ENCODE assay signal across 8 cellular contexts in the genomic region with DNA sequence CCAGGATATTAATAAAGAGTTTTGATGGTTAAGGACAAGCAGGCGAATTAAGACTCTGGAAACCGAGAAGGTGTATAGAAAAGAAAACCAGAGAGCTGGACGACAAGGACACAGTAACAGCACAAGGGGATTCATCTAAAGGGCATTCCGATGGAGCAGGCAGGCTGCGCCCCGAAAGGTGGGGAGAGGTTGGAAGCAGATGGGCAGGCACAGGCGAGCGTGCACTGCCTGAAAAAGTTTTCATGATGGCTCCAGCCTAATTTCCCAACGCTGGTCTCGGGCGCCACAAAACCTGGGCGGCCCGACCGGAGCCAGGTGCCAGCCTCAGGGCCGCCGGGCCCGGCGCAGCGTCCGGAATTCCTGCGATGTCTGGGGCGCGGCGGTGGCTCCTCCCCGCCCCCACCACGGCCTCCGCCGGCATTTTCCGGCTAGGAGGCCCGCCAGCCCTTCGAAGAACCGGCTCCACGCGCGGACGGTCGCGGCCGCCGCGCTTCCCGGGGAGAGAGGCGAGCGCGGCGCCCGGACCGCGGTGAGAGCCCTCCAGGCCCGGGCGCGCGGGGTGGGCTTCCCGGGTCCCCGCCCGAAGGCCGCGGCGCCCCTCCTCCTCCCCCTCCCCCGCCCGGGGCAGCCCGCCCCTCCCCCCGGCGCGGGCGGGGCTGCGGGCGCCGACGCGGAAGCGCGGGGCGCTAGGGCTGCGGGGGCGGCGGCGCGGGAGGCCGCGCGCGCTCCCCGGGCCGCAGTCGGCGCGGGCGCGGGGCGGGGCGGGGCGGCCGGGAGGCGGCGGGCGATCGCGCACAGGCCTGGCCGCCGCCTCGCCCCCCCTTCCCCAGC. TPM values are rescaled to one million over a fixed set of nuclear protein-coding genes. Genes with fewer than 3 reads are reported as not detected.
DNase-seq lines count a peak whose midpoint lies in the region; ATAC-seq and TF ChIP-seq lines count a peak whose summit lies in the region.

No MANE protein-coding gene starts in this region.

- no peaks in the 10 kb centered on the region for H3K9me3 Mint-ChIP-seq in activated naive CD4-positive, alpha-beta T cell treated with anti-CD3 and anti-CD28 coated beads, Interleukin-2, amount 50 U/mL, for 24 hours

- H3K36me3 ChIP-seq in ovary (no peaks in the 10 kb centered on the region), vagina (no peaks in the 10 kb centered on the region)

- peak; percentile 32 for ATAC-seq in GM19455 (IDR thresholded peaks at IDR 0.05; ENCODE audit: unreplicated experiment)
- ATAC-seq in HG03558 (IDR thresholded peaks at IDR 0.05; ENCODE audit: extremely low read depth, unreplicated experiment) = peak; percentile 17
- peak; percentile 47 for ATAC-seq in Right ventricle myocardium inferior

- TF ChIP-seq CTCF in ovary (IDR thresholded peaks at IDR 0.05) (no peak), vagina (IDR thresholded peaks at IDR 0.05) (no peak)

- H3K4me3 ChIP-seq in ovary (peak overlapping the region; percentile 99), vagina (peak overlapping the region; percentile 78 to 100)

- WGBS in ovary, 3 donors = 0 to 1% (median 1%) methylated on average over 24 to 100 of the region's 102 CpGs

- H3K4me3 Mint-ChIP-seq in activated naive CD4-positive, alpha-beta T cell treated with anti-CD3 and anti-CD28 coated beads, Interleukin-2, amount 50 U/mL, for 24 hours = peak overlapping the region; percentile 98

- H3K36me3 Mint-ChIP-seq in activated naive CD4-positive, alpha-beta T cell treated with anti-CD3 and anti-CD28 coated beads, Interleukin-2, amount 50 U/mL, for 24 hours = no peaks in the 10 kb centered on the region

- peak overlapping the region; percentile 99 to 100 for H3K27ac ChIP-seq in ovary
- peak overlapping the region; percentile 100 for H3K27ac ChIP-seq in vagina

- no peaks in the 10 kb centered on the region for H3K27me3 ChIP-seq in ovary
- H3K27me3 ChIP-seq in vagina = no peaks in the 10 kb centered on the region

- TF ChIP-seq EP300 in ovary (IDR thresholded peaks at IDR 0.05) = no peak

- no peaks in the 10 kb centered on the region for H3K27me3 Mint-ChIP-seq in activated naive CD4-positive, alpha-beta T cell treated with anti-CD3 and anti-CD28 coated beads, Interleukin-2, amount 50 U/mL, for 24 hours

- H3K4me1 ChIP-seq in ovary (ENCODE audit: insufficient read depth) (no peaks in the 10 kb centered on the region), vagina (peaks cover 36% of the 10 kb centered on the region)

- peak overlapping the region; percentile 100 for H3K27ac Mint-ChIP-seq in activated naive CD4-positive, alpha-beta T cell treated with anti-CD3 and anti-CD28 coated beads, Interleukin-2, amount 50 U/mL, for 24 hours

- intact Hi-C loops in Right ventricle myocardium inferior (cut with DNase I) (loop anchor here (1.0 to 5.0 kb wide), 7 partner anchors 27 to 199 kb away; a partner anchor contains a TSS), ovary (cut with DNase I) (loop anchor here in 2 of 4 donors (2.0 to 5.0 kb wide), 4 partner anchors 99 to 294 kb away; a partner anchor contains a TSS), vagina (cut with DNase I) (loop anchor here (2.0 to 10.0 kb wide), 3 partner anchors 27 to 294 kb away; a partner anchor contains a TSS)

- H3K4me1 Mint-ChIP-seq in activated naive CD4-positive, alpha-beta T cell treated with anti-CD3 and anti-CD28 coated beads, Interleukin-2, amount 50 U/mL, for 24 hours = peaks cover 32% of the 10 kb centered on the region

- TF ChIP-seq POLR2A in ovary (IDR thresholded peaks at IDR 0.05) (peak; percentile 66), vagina (IDR thresholded peaks at IDR 0.05) (peak in 1 of 2 donors; percentile 53)

- no peaks in the 10 kb centered on the region for H3K9me3 ChIP-seq in ovary
- H3K9me3 ChIP-seq in vagina = no peaks in the 10 kb centered on the region

- DNase-seq in CMK (ENCODE audit: low read depth) = peak; percentile 66
- DNase-seq in SHP77 (lab: John Stamatoyannopoulos, UW) = peak; percentile 43 to 60
- peak; percentile 89 for DNase-seq in Right ventricle myocardium inferior (ENCODE audit: missing footprints)
- peak; percentile 67 to 84 (median 78) for DNase-seq in ovary
- no peak for DNase-seq in vagina (ENCODE audit: extremely low spot score in 2 of 2)

RNA-seq across cellular contexts. Expression of a gene that starts 0.7 kb away (rescaled TPM):
- total RNA-seq in Right ventricle myocardium inferior = 63.5 TPM
- 10 to 100 TPM; 65.5 to 89.0 (median 77.5) TPM for total RNA-seq in ovary
- 10 to 100 TPM; 30.9 to 46.1 TPM for polyA plus RNA-seq in ovary
- 78.1 TPM for total RNA-seq in vagina

Comparison
In these comparisons a context has a peak if more than half of its experiments do, and no peak if none do; other contexts are left out.
1. DNase-seq: peak in CMK (single experiment), SHP77 (2 of 2), Right ventricle myocardium inferior (single experiment) and ovary (5 of 5); none in vagina (0 of 2).
2. Peak in every context shown above with its lines, with median percentiles within 50 percentile points of each other: ATAC-seq.